1 cellular context compared by ENCODE assay signal in genomic region chr3:112546216-112546759, GRCh38.
A peak's percentile ranks its signal among the peaks of the same experiment; 100 is the strongest.
TF ChIP-seq lines count a peak whose summit lies in the region.

No MANE protein-coding gene starts in this region.

TF ChIP-seq in endothelial cell of umbilical vein, 7 proteins besides CTCF, POLR2A, EP300 and RAD21:
- peak; percentile 71 for TF ChIP-seq GATA2 (IDR thresholded peaks at IDR 0.05; ENCODE audit: insufficient read depth, insufficient read length, low read depth, low read length)
- no peak for TF ChIP-seq POLR2AphosphoS5 (IDR thresholded peaks at IDR 0.05; ENCODE audit: insufficient read depth, low read depth, low read length)
- TF ChIP-seq JUN (IDR thresholded peaks at IDR 0.05; ENCODE audit: borderline replicate concordance, insufficient read depth, insufficient read length, low read depth) = peak; percentile 18
- no peak for TF ChIP-seq MAX (IDR thresholded peaks at IDR 0.05; ENCODE audit: insufficient read depth, insufficient read length)
- TF ChIP-seq MYC (IDR thresholded peaks at IDR 0.05; ENCODE audit: low read depth, low read length) = no peak
- TF ChIP-seq EZH2 (IDR thresholded peaks at IDR 0.05; ENCODE audit: borderline replicate concordance, low read depth, low read length, severe bottlenecking) = no peak
- peak; percentile 58 for TF ChIP-seq FOS (IDR thresholded peaks at IDR 0.05; ENCODE audit: borderline replicate concordance, insufficient read depth, low read length)
